14 cellular contexts compared by ENCODE assay signal in genomic region chr1:210792703-210793102, GRCh38.
DNase-seq lines count a peak whose midpoint lies in the region; ATAC-seq, FAIRE-seq and TF ChIP-seq lines count a peak whose summit lies in the region.
"Had no signal": no experiment of that assay in that cellular context is flagged by ENCODE, and none has a peak within 500 bp of the region (broad histone marks: within the 10 kb centered on the region; RNA-seq: fewer than 3 reads in every experiment).

No MANE protein-coding gene starts in this region.

- TF ChIP-seq CTCF in BJ (IDR thresholded peaks at IDR 0.05; ENCODE audit: insufficient read depth, low read depth, low read length) = no peak
- TF ChIP-seq CTCF in K562 (IDR thresholded peaks at IDR 0.05 in 2 of 3, conservative IDR thresholded peaks at IDR 0.05 in 1 of 3; ENCODE audit: insufficient read depth in 2 of 3, low read depth in 1 of 3, low read length in 3 of 3) = no peak

- H3K9me3 ChIP-seq in K562 (replicated peaks; ENCODE audit: control insufficient read depth, insufficient read depth, low read depth, low read length) (no peaks in the 10 kb centered on the region), mesenchymal stem cell (ENCODE audit: control insufficient read depth, low read length) (no peaks in the 10 kb centered on the region)
- H3K9me3 ChIP-seq: left lung had no signal

- H3K27ac Mint-ChIP-seq in activated naive CD4-positive, alpha-beta T cell treated with anti-CD3 and anti-CD28 coated beads for 36 hours = no peak overlapping the region

- POLR2A ChIA-PET in BJ (lab: Charles Lee) (no interaction called here), K562 (lab: Yijun Ruan, JAX) (no interaction called here)

- WGBS in K562 (ENCODE audit: insufficient coverage, low coverage, missing lambda C conversion rate) = 0% methylated on average over 2 of the region's 2 CpGs
- WGBS in mesenchymal stem cell = no CpG with 5 or more reads among the region's 2 CpGs

- H3K4me1 Mint-ChIP-seq in activated naive CD4-positive, alpha-beta T cell treated with anti-CD3 and anti-CD28 coated beads for 36 hours (ENCODE audit: low read depth) = no peaks in the 10 kb centered on the region

- no peaks in the 10 kb centered on the region for H3K27me3 ChIP-seq in BJ (ENCODE audit: control insufficient read depth, insufficient read depth, low read length)
- no peaks in the 10 kb centered on the region for H3K27me3 ChIP-seq in K562 (ENCODE audit: control insufficient read depth in 2 of 2, insufficient read depth in 2 of 2, low read length in 2 of 2)
- H3K27me3 ChIP-seq in mesenchymal stem cell (ENCODE audit: control insufficient read depth in 1 of 2, insufficient read depth in 1 of 2, low read length in 2 of 2) = no peaks in the 10 kb centered on the region
- H3K27me3 ChIP-seq: left lung had no signal

- in situ Hi-C loops in K562 (cut with MboI) = no loop called here

- H2AFZ ChIP-seq in K562 (ENCODE audit: low read depth, low read length) = no peak overlapping the region
- no peak overlapping the region for H2AFZ ChIP-seq in mesenchymal stem cell (ENCODE audit: low read depth, low read length)

- H4K20me1 ChIP-seq in K562 (replicated peaks; ENCODE audit: control insufficient read depth, insufficient read depth, low read length) = no peaks in the 10 kb centered on the region

- no peaks in the 10 kb centered on the region for H3K36me3 Mint-ChIP-seq in activated naive CD4-positive, alpha-beta T cell treated with anti-CD3 and anti-CD28 coated beads for 36 hours (ENCODE audit: low read depth)

- ATAC-seq in K562 = no peak
- no peak for ATAC-seq in HG02798 (IDR thresholded peaks at IDR 0.05; ENCODE audit: poor library complexity, unreplicated experiment)
- no peak for ATAC-seq in HG02610 (IDR thresholded peaks at IDR 0.05; ENCODE audit: unreplicated experiment)
- ATAC-seq: left lung had no signal

- DNase-seq in BJ (ENCODE audit: low read depth) (peak; percentile 74), HS-5 (ENCODE audit: low read depth) (peak; percentile 75), K562 (ENCODE audit: extremely low read depth in 1 of 4, low spot score in 3 of 4) (peak in 3 of 4 experiments; percentile 5 to 28 (median 18)), mesenchymal stem cell (peak; percentile 86)
- DNase-seq in activated CD8-positive, alpha-beta memory T cell treated with anti-CD3 and anti-CD28 coated beads for 24 hours = no peak
- no peak for DNase-seq in activated naive CD4-positive, alpha-beta T cell treated with anti-CD3 and anti-CD28 coated beads for 36 hours
- DNase-seq: DND-41; left lung; MV-4-11; NCI-H510A; stimulated activated CD4-positive, alpha-beta T cell treated with anti-CD3 and anti-CD28 coated beads, Interleukin-4, amount 100 ng/mL, for 24 hours; substantia nigra had no signal

- H3K4ac ChIP-seq in mesenchymal stem cell (ENCODE audit: low read depth in 1 of 2, low read length in 2 of 2) = no peak overlapping the region

- H4K91ac ChIP-seq in mesenchymal stem cell (ENCODE audit: low read length) = no peak overlapping the region

- H3K9me1 ChIP-seq in K562 (ENCODE audit: control insufficient read depth, insufficient read depth, low read length) = no peaks in the 10 kb centered on the region

- intact Hi-C loops in K562 (cut with micrococcal nuclease) = no loop called here
- intact Hi-C loops in activated naive CD4-positive, alpha-beta T cell treated with anti-CD3 and anti-CD28 coated beads for 36 hours (cut with micrococcal nuclease) = no loop called here

- CTCF ChIA-PET in BJ (lab: Yijun Ruan, JAX) (interaction anchor here (0.5 kb wide), 1 partner anchor 28 kb away, joined by 3 read pairs; no protein-coding TSS in a partner anchor), K562 (lab: Yijun Ruan, JAX; ENCODE audit: low intra/inter-chr PET ratio) (no interaction called here)
- CTCF ChIA-PET in activated naive CD4-positive, alpha-beta T cell treated with anti-CD3 and anti-CD28 coated beads for 36 hours (lab: Charles Lee) = no interaction called here

- no peak overlapping the region for H4K8ac ChIP-seq in mesenchymal stem cell (ENCODE audit: low read length)

- no TSS peak for BruUV-seq in K562 (replicated peaks; lab: Mats Ljungman, UMichigan)

- peaks cover 26% of the 10 kb centered on the region for H3K27me3 Mint-ChIP-seq in activated naive CD4-positive, alpha-beta T cell treated with anti-CD3 and anti-CD28 coated beads for 36 hours (ENCODE audit: low read depth)

- H3K4me1 ChIP-seq in K562 (replicated peaks in 1 of 2; ENCODE audit: control insufficient read depth in 2 of 2, insufficient read depth in 2 of 2, low read length in 2 of 2) (no peaks in the 10 kb centered on the region), mesenchymal stem cell (ENCODE audit: control insufficient read depth, insufficient read depth, low read depth, low read length) (no peaks in the 10 kb centered on the region)
- H3K4me1 ChIP-seq: left lung had no signal

- no peak for TF ChIP-seq RAD21 in K562 (CRISPR knock-in tag; conservative IDR thresholded peaks at IDR 0.05 in 1 of 2, IDR thresholded peaks at IDR 0.05 in 1 of 2)

- H3K4me2 ChIP-seq in K562 (ENCODE audit: insufficient read depth, low read length) = no peak overlapping the region
- no peak overlapping the region for H3K4me2 ChIP-seq in mesenchymal stem cell (ENCODE audit: low read length, poor library complexity, severe bottlenecking)

- H3K4me3 ChIP-seq in BJ (ENCODE audit: low read depth, low read length) (no peak overlapping the region), K562 (no peak overlapping the region), mesenchymal stem cell (ENCODE audit: insufficient read depth in 1 of 2, low read depth in 1 of 2, low read length in 2 of 2) (no peak overlapping the region)
- H3K4me3 ChIP-seq: left lung had no signal

- no peak overlapping the region for H2BK15ac ChIP-seq in mesenchymal stem cell (ENCODE audit: low read depth, poor library complexity, severe bottlenecking)

- TF ChIP-seq POLR2A in K562 (conservative IDR thresholded peaks at IDR 0.05) = no peak

- TF ChIP-seq EP300 in K562 (IDR thresholded peaks at IDR 0.05; ENCODE audit: low read length) = no peak

- no peak overlapping the region for H3K18ac ChIP-seq in mesenchymal stem cell (ENCODE audit: low read depth in 1 of 2, low read length in 2 of 2)

- H3K4me3 Mint-ChIP-seq in activated naive CD4-positive, alpha-beta T cell treated with anti-CD3 and anti-CD28 coated beads for 36 hours = no peak overlapping the region

- H2BK12ac ChIP-seq in mesenchymal stem cell (ENCODE audit: low read length in 2 of 2) = no peak overlapping the region

- no peaks in the 10 kb centered on the region for H3K79me2 ChIP-seq in K562 (ENCODE audit: control insufficient read depth, insufficient read depth, low read length)

- H2AK5ac ChIP-seq in mesenchymal stem cell (ENCODE audit: low read length, severe bottlenecking) = no peak overlapping the region

- H3K36me3 ChIP-seq in BJ (ENCODE audit: control insufficient read depth, insufficient read depth, low read length) (no peaks in the 10 kb centered on the region), K562 (ENCODE audit: control insufficient read depth, insufficient read depth, low read length) (no peaks in the 10 kb centered on the region), mesenchymal stem cell (ENCODE audit: control insufficient read depth in 1 of 2, insufficient read depth in 2 of 2, low read depth in 1 of 2, low read length in 2 of 2) (no peaks in the 10 kb centered on the region)
- H3K36me3 ChIP-seq: left lung had no signal

- no peak overlapping the region for H3K9ac ChIP-seq in K562 (ENCODE audit: insufficient read depth in 1 of 2, low read depth in 2 of 2, low read length in 2 of 2)
- H3K9ac ChIP-seq in mesenchymal stem cell (ENCODE audit: low read length) = no peak overlapping the region

- H3K9me3 Mint-ChIP-seq in activated naive CD4-positive, alpha-beta T cell treated with anti-CD3 and anti-CD28 coated beads for 36 hours = no peaks in the 10 kb centered on the region

- no peak overlapping the region for H3K14ac ChIP-seq in mesenchymal stem cell (ENCODE audit: low read length in 2 of 2)

- H3K27ac ChIP-seq in K562 (ENCODE audit: extremely low read depth, low read depth, low read length) = no peak overlapping the region
- no peak overlapping the region for H3K27ac ChIP-seq in mesenchymal stem cell (ENCODE audit: low read length, poor library complexity, severe bottlenecking)
- H3K27ac ChIP-seq: left lung had no signal

- no peak for FAIRE-seq in K562 (lab: Jason Lieb, UNC)

- no peaks in the 10 kb centered on the region for H3K79me1 ChIP-seq in mesenchymal stem cell (replicated peaks; ENCODE audit: low read length, poor library complexity, severe bottlenecking)

- no peak overlapping the region for H2BK5ac ChIP-seq in mesenchymal stem cell (ENCODE audit: low read depth, low read length, poor library complexity, severe bottlenecking)

- no peak overlapping the region for H3K23ac ChIP-seq in mesenchymal stem cell (ENCODE audit: low read length in 2 of 2)

- no peak overlapping the region for H2BK120ac ChIP-seq in mesenchymal stem cell (ENCODE audit: low read depth, low read length)

TF ChIP-seq in K562, 482 proteins besides CTCF, POLR2A, EP300 and RAD21 (continues in another document):
- TF ChIP-seq ZNF217 (CRISPR knock-in tag; IDR thresholded peaks at IDR 0.05) (no peak), ZNF717 (CRISPR knock-in tag; IDR thresholded peaks at IDR 0.05) (no peak), MBD1 (CRISPR knock-in tag; IDR thresholded peaks at IDR 0.05) (no peak), ATF3 (IDR thresholded peaks at IDR 0.05) (peak; percentile 64), ATF3 (CRISPR knock-in tag; conservative IDR thresholded peaks at IDR 0.05) (no peak), FOSL1 (tag; conservative IDR thresholded peaks at IDR 0.05) (peak; percentile 84), SMARCE1 (IDR thresholded peaks at IDR 0.05) (no peak)

Comparison
In these comparisons a context has a peak if more than half of its experiments do, and no peak if none do; other contexts are left out.
1. DNase-seq: peak in BJ (single experiment), HS-5 (single experiment), K562 (3 of 4) and mesenchymal stem cell (single experiment); none in activated CD8-positive, alpha-beta memory T cell treated with anti-CD3 and anti-CD28 coated beads for 24 hours (single experiment) and activated naive CD4-positive, alpha-beta T cell treated with anti-CD3 and anti-CD28 coated beads for 36 hours (single experiment).